ENCODE assay signal across 1 cellular context in genomic region chr12:133120385-133121191, GRCh38.
A peak's percentile ranks its signal among the peaks of the same experiment; 100 is the strongest.
TF ChIP-seq lines count a peak whose summit lies in the region.

No MANE protein-coding gene starts in this region.

TF ChIP-seq in K562, 482 proteins besides CTCF, POLR2A, EP300 and RAD21:
- peak; percentile 43 for TF ChIP-seq ZNF316 (IDR thresholded peaks at IDR 0.05)
- TF ChIP-seq ZNF274 (IDR thresholded peaks at IDR 0.05; ENCODE audit: borderline replicate concordance, low read depth, low read length): peak; percentile 98
- TF ChIP-seq MAFG (tag; conservative IDR thresholded peaks at IDR 0.05): peak; percentile 31; the same call in 1 of the 2 replicates
- TF ChIP-seq VEZF1 (CRISPR knock-in tag; IDR thresholded peaks at IDR 0.05): no peak
- 0 out of 2 replicates have a peak, but pooled peaks have one; percentile 49 for TF ChIP-seq TRIM28 (IDR thresholded peaks at IDR 0.05)
